Comparison of ENCODE assay signal across 11 cellular contexts in the genomic region with DNA sequence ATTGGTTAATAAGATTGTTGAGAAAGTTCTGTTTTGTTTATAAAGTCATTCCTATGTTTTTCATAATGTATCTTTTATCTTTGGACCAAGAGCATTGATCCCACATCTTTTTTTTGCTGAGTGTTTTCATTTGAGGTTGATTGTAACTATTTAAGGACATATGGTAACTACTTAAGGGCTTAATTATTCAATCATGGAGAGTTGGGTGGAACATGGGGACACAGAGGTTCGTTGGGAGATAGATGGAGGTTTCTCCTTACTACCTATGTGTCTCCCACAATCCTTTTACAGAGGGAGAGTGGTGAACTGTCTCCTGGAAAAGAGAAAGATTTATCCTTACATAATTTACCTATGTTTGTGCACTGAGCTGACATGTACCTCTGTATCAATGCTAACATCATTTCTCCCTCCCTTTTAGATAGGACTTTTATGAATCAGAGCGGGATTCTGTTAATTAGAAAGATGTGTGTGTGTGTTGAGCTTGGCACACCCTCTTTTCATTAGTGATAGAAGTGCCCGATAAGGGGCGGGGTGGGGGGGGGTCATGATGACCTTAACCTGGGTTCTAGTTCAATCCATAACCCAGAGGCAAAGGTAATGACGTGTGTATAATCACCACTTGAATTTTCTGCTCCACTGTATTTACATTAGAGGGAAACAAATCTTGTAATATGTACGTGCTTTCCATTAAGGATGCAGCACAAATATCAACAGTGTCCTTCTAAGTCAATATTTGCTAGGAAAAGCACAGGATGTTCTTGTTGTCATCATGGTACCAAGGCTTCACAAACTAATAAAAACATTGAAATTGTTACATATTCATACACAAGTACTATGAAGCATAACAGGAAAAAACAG.
DNase-seq lines count a peak whose midpoint lies in the region; ATAC-seq and TF ChIP-seq lines count a peak whose summit lies in the region.
"Had no signal": no experiment of that assay in that cellular context is flagged by ENCODE, and none has a peak within 500 bp of the region (broad histone marks: within the 10 kb centered on the region; RNA-seq: fewer than 3 reads in every experiment).

No MANE protein-coding gene starts in this region.

- H3K79me2 ChIP-seq in PC-9 (ENCODE audit: low read depth), result no peaks in the 10 kb centered on the region

- 80% methylated on average over 6 of the region's 6 CpGs for WGBS in esophagus muscularis mucosa
- WGBS in sigmoid colon, 2 donors, result 83 to 87% methylated on average over 6 of the region's 6 CpGs

- H3K27me3 ChIP-seq in PC-9 (ENCODE audit: insufficient read depth, low read depth), result no peaks in the 10 kb centered on the region
- no peaks in the 10 kb centered on the region for H3K27me3 ChIP-seq in esophagus muscularis mucosa
- no peaks in the 10 kb centered on the region for H3K27me3 ChIP-seq in sigmoid colon

- peak overlapping the region; percentile 81 for H3K27ac ChIP-seq in PC-9
- peak overlapping the region; percentile 10 to 60 (median 34) for H3K27ac ChIP-seq in esophagus muscularis mucosa (replicated peaks in 1 of 4)
- peak overlapping the region; percentile 21 to 48 (median 30) for H3K27ac ChIP-seq in sigmoid colon

- DNase-seq in DMS53 (lab: John Stamatoyannopoulos, UW) (peak; percentile 99), PC-9 (no peak), esophagus muscularis mucosa (ENCODE audit: extremely low spot score) (no peak), sigmoid colon (no peak), NCI-H1105 (lab: John Stamatoyannopoulos, UW) (no peak), GOT3 (lab: John Stamatoyannopoulos, UW) (no peak)
- DNase-seq in stimulated activated CD4-positive, alpha-beta T cell treated with anti-CD3 and anti-CD28 coated beads, Interleukin-4, amount 100 ng/mL, for 24 hours, result no peak
- DNase-seq: activated CD4-positive, alpha-beta T cell treated with anti-CD3 and anti-CD28 coated beads, Interleukin-2, amount 50 U/mL, for 1 hour; SIG-M5 had no signal

- POLR2A ChIA-PET in PC-9 (lab: Charles Lee; ENCODE audit: unreplicated experiment), result interaction anchor here (0.6 kb wide), 1 partner anchor 111 kb away, joined by 5 read pairs; no protein-coding TSS in a partner anchor

- H3K9me2 ChIP-seq in PC-9 (ENCODE audit: insufficient read depth), result no peaks in the 10 kb centered on the region

- TF ChIP-seq EP300 in esophagus muscularis mucosa (IDR thresholded peaks at IDR 0.05) (no peak), sigmoid colon (IDR thresholded peaks at IDR 0.05) (no peak)

- H3K9me3 ChIP-seq in PC-9 (ENCODE audit: insufficient read depth, low read depth), result no peaks in the 10 kb centered on the region
- no peaks in the 10 kb centered on the region for H3K9me3 ChIP-seq in esophagus muscularis mucosa
- no peaks in the 10 kb centered on the region for H3K9me3 ChIP-seq in sigmoid colon

- no peaks in the 10 kb centered on the region for H4K20me1 ChIP-seq in PC-9 (ENCODE audit: insufficient read depth)

- H2AFZ ChIP-seq in PC-9, result no peak overlapping the region

- peak overlapping the region; percentile 54 for H3K4me2 ChIP-seq in PC-9

- H3K36me3 ChIP-seq in PC-9 (ENCODE audit: low read depth) (no peaks in the 10 kb centered on the region), esophagus muscularis mucosa (no peaks in the 10 kb centered on the region), sigmoid colon (no peaks in the 10 kb centered on the region)

- peaks cover 30% of the 10 kb centered on the region for H3F3A ChIP-seq in PC-9 (ENCODE audit: insufficient read depth, low read depth)

- CTCF ChIA-PET in PC-9 (lab: Charles Lee), result interaction anchor here (0.6 to 1.1 kb wide), 2 partner anchors 55 to 369 kb away, joined by 4 to 8 read pairs; no protein-coding TSS in a partner anchor

- TF ChIP-seq POLR2A in esophagus muscularis mucosa (IDR thresholded peaks at IDR 0.05; ENCODE audit: low read depth) (no peak), sigmoid colon (IDR thresholded peaks at IDR 0.05) (no peak)

- BruUV-seq in PC-9 (replicated peaks; lab: Mats Ljungman, UMichigan), result TSS peak; percentile 75

- intact Hi-C loops in PC-9 (cut with micrococcal nuclease; ENCODE audit: unreplicated experiment) (loop anchor here (1.0 to 2.0 kb wide), 4 partner anchors 55 to 167 kb away; no protein-coding TSS in a partner anchor), esophagus muscularis mucosa (cut with DNase I) (no loop called here), sigmoid colon (cut with DNase I) (no loop called here)

- H3K4me3 ChIP-seq in PC-9 (peak overlapping the region; percentile 6; the same call in 1 of the 2 replicates), esophagus muscularis mucosa (no peak overlapping the region), sigmoid colon (no peak overlapping the region)
- H3K4me3 ChIP-seq: lung had no signal

- no peak for TF ChIP-seq CTCF in PC-9 (conservative IDR thresholded peaks at IDR 0.05)
- no peak for TF ChIP-seq CTCF in esophagus muscularis mucosa (IDR thresholded peaks at IDR 0.05)
- no peak for TF ChIP-seq CTCF in sigmoid colon (IDR thresholded peaks at IDR 0.05)

- ATAC-seq in HG02642 (IDR thresholded peaks at IDR 0.05; ENCODE audit: poor library complexity, unreplicated experiment), result no peak

- peaks cover 47% of the 10 kb centered on the region for H3K4me1 ChIP-seq in PC-9 (replicated peaks; ENCODE audit: insufficient read depth)
- H3K4me1 ChIP-seq in esophagus muscularis mucosa, result peaks cover 35 to 52% (median 44%) of the 10 kb centered on the region in 4 donors
- peaks cover 0 to 58% (median 43%) of the 10 kb centered on the region in 4 donors for H3K4me1 ChIP-seq in sigmoid colon

Comparison
In these comparisons a context has a peak if more than half of its experiments do, and no peak if none do; other contexts are left out.
1. H3K27ac ChIP-seq: peak in every context shown above with its lines; median percentile 81 in PC-9; 34 in esophagus muscularis mucosa; 30 in sigmoid colon.